Comparison of ENCODE assay signal across 8 cellular contexts in the genomic region with DNA sequence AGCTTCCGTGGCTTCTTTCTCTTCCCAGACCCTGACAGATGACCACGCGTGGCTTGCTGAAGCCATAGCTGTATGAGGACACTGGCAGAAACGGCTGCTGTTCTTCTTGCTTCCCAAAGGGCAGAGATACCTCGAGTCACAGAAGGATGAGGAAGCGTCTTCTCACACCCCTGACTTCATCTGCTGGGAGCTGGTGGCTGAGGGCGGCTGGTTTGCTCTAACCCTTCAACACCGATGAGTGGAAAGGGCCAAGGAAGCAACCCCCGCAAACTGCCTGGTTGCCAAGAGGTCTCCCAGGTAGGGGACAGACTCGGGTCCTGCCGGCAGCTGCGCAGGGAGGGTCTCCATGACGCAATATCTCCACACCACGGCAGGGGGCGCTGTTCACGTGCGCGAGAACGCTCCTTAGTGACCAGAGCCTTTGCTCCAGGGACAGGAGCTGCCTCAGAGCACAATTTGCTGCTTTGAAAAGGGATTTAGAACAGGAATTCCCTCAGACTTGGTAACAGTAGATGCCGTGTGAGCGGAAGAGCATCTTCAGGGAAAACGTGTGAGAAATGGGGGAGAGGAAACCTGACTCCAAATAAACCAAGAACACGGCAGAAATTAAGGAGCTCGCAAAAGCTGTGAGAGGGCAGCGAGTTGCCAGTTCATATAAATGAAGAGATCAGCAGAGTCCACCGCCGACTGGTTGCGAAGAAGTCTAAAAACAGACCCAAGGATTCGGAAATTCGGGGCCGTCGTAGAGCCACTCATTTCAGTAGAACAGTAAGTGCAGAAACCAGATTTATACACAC.
DNase-seq lines count a peak whose midpoint lies in the region; ATAC-seq, FAIRE-seq and TF ChIP-seq lines count a peak whose summit lies in the region.

No MANE protein-coding gene starts in this region.

- H3K27ac ChIP-seq in AG04450 (ENCODE audit: low read depth, low read length) (no peak overlapping the region), SJCRH30 (no peak overlapping the region), pancreas (peak overlapping the region; percentile 31 to 66 (median 54)), tibial artery (no peak overlapping the region)

- peak; percentile 91 for TF ChIP-seq CTCF in AG04450 (IDR thresholded peaks at IDR 0.05; ENCODE audit: low read depth, low read length)
- TF ChIP-seq CTCF in LNCAP (IDR thresholded peaks at IDR 0.05) = peak; percentile 91
- TF ChIP-seq CTCF in pancreas (IDR thresholded peaks at IDR 0.05) = peak; percentile 92 to 96 (median 94)
- TF ChIP-seq CTCF in tibial artery (IDR thresholded peaks at IDR 0.05) = peak; percentile 84 to 86

- intact Hi-C loops in activated naive CD4-positive, alpha-beta T cell treated with anti-CD3 and anti-CD28 coated beads for 36 hours (cut with micrococcal nuclease) = loop anchor here (1.0 to 5.0 kb wide), 7 partner anchors 41 to 699 kb away; no protein-coding TSS in a partner anchor
- intact Hi-C loops in pancreas (cut with DNase I) = loop anchor here in 1 of 3 donors (5.0 to 10.0 kb wide), 2 partner anchors 463 to 686 kb away; a partner anchor contains a TSS
- intact Hi-C loops in tibial artery (cut with DNase I; ENCODE audit: low total_unique reads) = loop anchor here (5.0 kb wide), 1 partner anchor 696 kb away; no protein-coding TSS in a partner anchor

- H3K4me3 Mint-ChIP-seq in activated naive CD4-positive, alpha-beta T cell treated with anti-CD3 and anti-CD28 coated beads for 36 hours = no peak overlapping the region

- no peak overlapping the region for H3K27ac Mint-ChIP-seq in activated naive CD4-positive, alpha-beta T cell treated with anti-CD3 and anti-CD28 coated beads for 36 hours

- ATAC-seq in GM18867 (IDR thresholded peaks at IDR 0.05; ENCODE audit: unreplicated experiment) (peak; percentile 68), pancreas (peak; percentile 87 to 97 (median 94))

- H3K9me3 ChIP-seq in AG04450 (ENCODE audit: control insufficient read depth, insufficient read depth, low read length) = no peaks in the 10 kb centered on the region
- no peaks in the 10 kb centered on the region for H3K9me3 ChIP-seq in SJCRH30 (replicated peaks)
- no peaks in the 10 kb centered on the region for H3K9me3 ChIP-seq in pancreas
- peaks cover 0 to under 1% (median 0%) of the 10 kb centered on the region in 3 donors for H3K9me3 ChIP-seq in tibial artery

- H3K4me1 ChIP-seq in SJCRH30 (no peaks in the 10 kb centered on the region), pancreas (peaks cover 6 to 16% (median 9%) of the 10 kb centered on the region in 3 donors), tibial artery (peaks cover 0 to 3% (median 0%) of the 10 kb centered on the region in 4 donors)

- 11 to 14% methylated on average over 32 of the region's 32 CpGs for WGBS in pancreas, 2 donors

- peaks cover 35% of the 10 kb centered on the region for H3K27me3 Mint-ChIP-seq in activated naive CD4-positive, alpha-beta T cell treated with anti-CD3 and anti-CD28 coated beads for 36 hours (ENCODE audit: low read depth)

- DNase-seq in AG04450 (ENCODE audit: low read depth, low spot score) (peak; percentile 3), SJCRH30 (peak; percentile 66 to 85), globus pallidus (ENCODE audit: low spot score) (peak; percentile 69), pancreas (peak; percentile 67 to 97 (median 85)), tibial artery (peak in 1 of 2 donors; percentile 41)
- DNase-seq in activated naive CD4-positive, alpha-beta T cell treated with anti-CD3 and anti-CD28 coated beads for 36 hours = peak; percentile 82

- no peaks in the 10 kb centered on the region for H3K36me3 Mint-ChIP-seq in activated naive CD4-positive, alpha-beta T cell treated with anti-CD3 and anti-CD28 coated beads for 36 hours (ENCODE audit: low read depth)

- POLR2A ChIA-PET in AG04450 (lab: Yijun Ruan, JAX) = no interaction called here

- CTCF ChIA-PET in AG04450 (lab: Charles Lee) = interaction anchor here (0.5 to 5.8 kb wide), 62 partner anchors 9 to 1025 kb away, joined by 3 to 143 read pairs (median 4); a partner anchor contains a TSS
- CTCF ChIA-PET in activated naive CD4-positive, alpha-beta T cell treated with anti-CD3 and anti-CD28 coated beads for 36 hours (lab: Charles Lee) = interaction anchor here (0.6 to 2.9 kb wide), 40 partner anchors 8 to 699 kb away, joined by 3 to 32 read pairs (median 4); no protein-coding TSS in a partner anchor

- no peaks in the 10 kb centered on the region for H3K9me3 Mint-ChIP-seq in activated naive CD4-positive, alpha-beta T cell treated with anti-CD3 and anti-CD28 coated beads for 36 hours

- H3K36me3 ChIP-seq in SJCRH30 (no peaks in the 10 kb centered on the region), pancreas (no peaks in the 10 kb centered on the region), tibial artery (no peaks in the 10 kb centered on the region)

- no peaks in the 10 kb centered on the region for H3K4me1 Mint-ChIP-seq in activated naive CD4-positive, alpha-beta T cell treated with anti-CD3 and anti-CD28 coated beads for 36 hours (ENCODE audit: low read depth)

- peaks cover 3% of the 10 kb centered on the region for H3K27me3 ChIP-seq in AG04450 (ENCODE audit: control insufficient read depth, insufficient read depth, low read length)
- no peaks in the 10 kb centered on the region for H3K27me3 ChIP-seq in SJCRH30
- H3K27me3 ChIP-seq in pancreas = no peaks in the 10 kb centered on the region
- H3K27me3 ChIP-seq in tibial artery = peaks cover 0 to 35% of the 10 kb centered on the region in 2 donors

- no peak for FAIRE-seq in pancreas (lab: Jason Lieb, UNC)

- H3K4me3 ChIP-seq in AG04450 (ENCODE audit: low read depth, low read length) (no peak overlapping the region), SJCRH30 (no peak overlapping the region), pancreas (peak overlapping the region in 2 of 4 donors; percentile 15 to 31), tibial artery (no peak overlapping the region)

Comparison
In these comparisons a context has a peak if more than half of its experiments do, and no peak if none do; other contexts are left out.
1. H3K27ac ChIP-seq: peak in pancreas (4 of 4); none in AG04450 (single experiment), SJCRH30 (single experiment) and tibial artery (0 of 2).
2. Peak in every context shown above with its lines, with median percentiles within 50 percentile points of each other: CTCF ChIP-seq.